In genomic region chr13:100715604-100716003, GRCh38 we compare ENCODE assay signal across 27 cellular contexts.
"Had no signal": no experiment of that assay in that cellular context is flagged by ENCODE, and none has a peak within 500 bp of the region (broad histone marks: within the 10 kb centered on the region; RNA-seq: fewer than 3 reads in every experiment).

No MANE protein-coding gene starts in this region.

- H3K4me1 ChIP-seq: colonic mucosa, esophagus muscularis mucosa, esophagus squamous epithelium, foreskin keratinocyte, gastrocnemius medialis, gastroesophageal sphincter, heart left ventricle had no signal

- H3K36me3 ChIP-seq: colonic mucosa, esophagus muscularis mucosa, esophagus squamous epithelium, gastrocnemius medialis, gastroesophageal sphincter, heart left ventricle had no signal

- H3K4me1 Mint-ChIP-seq: endodermal cell had no signal

- H3K9me3 Mint-ChIP-seq: dendritic cell treated with granulocyte-macrophage colony-stimulating factor and Interleukin-4, amounts not matched to agents 40 ng/mL and 50 ng/mL, for 4 days; effector memory CD8-positive, alpha-beta T cell had no signal

- FAIRE-seq: colon, endometrium, endothelial cell of umbilical vein, frontal cortex had no signal

- H3K4me3 ChIP-seq: colonic mucosa, coronary artery, dorsolateral prefrontal cortex, esophagus muscularis mucosa, esophagus squamous epithelium, gastrocnemius medialis, gastroesophageal sphincter, heart left ventricle had no signal

- H3K27me3 Mint-ChIP-seq: dendritic cell treated with granulocyte-macrophage colony-stimulating factor and Interleukin-4, amounts not matched to agents 40 ng/mL and 50 ng/mL, for 4 days had no signal

- H3K4me3 Mint-ChIP-seq: dendritic cell treated with granulocyte-macrophage colony-stimulating factor and Interleukin-4, amounts not matched to agents 40 ng/mL and 50 ng/mL, for 4 days; effector memory CD8-positive, alpha-beta T cell; endodermal cell had no signal

- H3K27ac Mint-ChIP-seq: dendritic cell treated with granulocyte-macrophage colony-stimulating factor and Interleukin-4, amounts not matched to agents 40 ng/mL and 50 ng/mL, for 4 days; effector memory CD8-positive, alpha-beta T cell; endodermal cell had no signal

- ATAC-seq: effector memory CD8-positive, alpha-beta T cell; esophagus mucosa; foreskin keratinocyte; gastrocnemius medialis; gastroesophageal sphincter; heart left ventricle had no signal

- H3K9me3 ChIP-seq: colonic mucosa, esophagus muscularis mucosa, esophagus squamous epithelium, gastrocnemius medialis, gastroesophageal sphincter, heart left ventricle had no signal

- DNase-seq: colonic mucosa; dermis blood vessel endothelial cell; dorsolateral prefrontal cortex; effector CD4-positive, alpha-beta T cell; effector CD8-positive, alpha-beta T cell; effector memory CD4-positive, alpha-beta T cell; effector memory CD8-positive, alpha-beta T cell; endodermal cell; erythroblast; esophagus squamous epithelium; foreskin fibroblast; foreskin keratinocyte; foreskin melanocyte; gastrocnemius medialis; glutamatergic neuron; head of caudate nucleus; heart left ventricle had no signal

- H3K27ac ChIP-seq: colonic mucosa, coronary artery, dorsolateral prefrontal cortex, epithelial cell of prostate, esophagus muscularis mucosa, esophagus squamous epithelium, foreskin keratinocyte, gastrocnemius medialis, gastroesophageal sphincter, heart left ventricle had no signal

- H3K27me3 ChIP-seq: colonic mucosa, dorsolateral prefrontal cortex, esophagus muscularis mucosa, esophagus squamous epithelium had no signal
